Comparison of ENCODE assay signal across 13 cellular contexts in the genomic region with DNA sequence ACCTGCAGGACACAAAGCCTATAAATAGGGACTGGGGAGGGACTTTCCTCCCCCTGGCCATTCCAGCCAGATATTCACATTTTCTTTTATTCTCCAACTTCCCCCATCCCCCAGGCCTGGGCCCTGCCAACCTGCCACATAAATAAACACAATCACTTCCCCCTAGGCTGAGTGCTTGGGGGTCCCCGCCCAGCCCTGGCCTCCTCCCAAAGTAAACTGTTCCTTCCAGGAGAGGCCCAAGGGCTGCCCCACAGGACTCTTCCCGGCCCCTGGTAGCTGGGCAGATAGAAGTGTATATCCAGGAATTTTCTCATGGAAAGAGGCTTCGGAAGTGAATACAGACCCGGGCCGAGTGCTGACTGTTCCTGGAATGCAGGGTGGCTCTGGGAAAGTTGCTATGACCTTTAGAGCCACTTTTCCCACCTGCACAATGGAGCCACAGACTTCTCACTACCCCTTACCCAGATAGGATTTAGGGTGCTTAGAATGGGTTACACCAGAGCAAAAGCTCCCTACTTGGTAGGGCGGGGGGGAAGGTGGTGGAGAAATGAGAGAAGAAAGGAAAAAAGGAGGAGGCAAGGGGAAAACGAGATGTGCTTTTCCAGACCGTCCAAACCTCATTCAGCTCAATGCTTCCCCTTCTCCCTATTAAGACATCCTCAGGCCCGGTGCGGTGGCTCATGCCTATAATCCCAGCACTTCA. TPM values are rescaled to one million over a fixed set of nuclear protein-coding genes. Genes with fewer than 3 reads are reported as not detected.
DNase-seq lines count a peak whose midpoint lies in the region; TF ChIP-seq lines count a peak whose summit lies in the region.
"Had no signal": no experiment of that assay in that cellular context is flagged by ENCODE, and none has a peak within 500 bp of the region (broad histone marks: within the 10 kb centered on the region; RNA-seq: fewer than 3 reads in every experiment).

No MANE protein-coding gene starts in this region.

- DNase-seq in HT1080 (ENCODE audit: low read depth) (peak; percentile 49), thyroid gland (peak; percentile 92), head of caudate nucleus (no peak), NCI-H128 (lab: John Stamatoyannopoulos, UW; ENCODE audit: unreplicated experiment) (no peak)
- no peak for DNase-seq in activated CD4-positive, alpha-beta T cell treated with anti-CD3 and anti-CD28 coated beads for 1 hour
- DNase-seq: activated B cell treated with CpG ODN at 0.5 μM for 24 hours; activated T-cell treated with anti-CD3 and anti-CD28 coated beads, Interleukin-2, amount 50 U/mL, for 4 hours; NCI-H524; occipital lobe; stimulated activated CD4-positive, alpha-beta T cell treated with anti-CD3 and anti-CD28 coated beads, Interleukin-2, amount 100 ng/mL, for 24 hours had no signal

- H3K9ac ChIP-seq in iPS-15b (ENCODE audit: low read depth, low read length): peak overlapping the region; percentile 37

- no peaks in the 10 kb centered on the region for H3K4me1 ChIP-seq in iPS-15b (ENCODE audit: control insufficient read depth, insufficient read depth, low read length)
- peaks cover 61 to 70% of the 10 kb centered on the region in 2 donors for H3K4me1 ChIP-seq in thyroid gland

- H3K27ac ChIP-seq in VCaP (peak overlapping the region; percentile 59), thyroid gland (peak overlapping the region; percentile 46 to 90 (median 87))
- H3K27ac ChIP-seq: SJSA1 had no signal

- H3K36me3 ChIP-seq in iPS-15b (ENCODE audit: control insufficient read depth, insufficient read depth, low read length) (peaks cover 60% of the 10 kb centered on the region), thyroid gland (peaks cover 7 to 10% of the 10 kb centered on the region in 2 donors)

- TF ChIP-seq CTCF in VCaP (conservative IDR thresholded peaks at IDR 0.05): no peak
- TF ChIP-seq CTCF in thyroid gland (IDR thresholded peaks at IDR 0.05): no peak

- H3K9me3 ChIP-seq in iPS-15b (ENCODE audit: control insufficient read depth, insufficient read depth, low read length) (no peaks in the 10 kb centered on the region), thyroid gland (no peaks in the 10 kb centered on the region)
- H3K9me3 ChIP-seq: SJSA1 had no signal

- no peak for TF ChIP-seq POLR2A in thyroid gland (IDR thresholded peaks at IDR 0.05)

- intact Hi-C loops in thyroid gland (cut with DNase I): no loop called here
- intact Hi-C loops in head of caudate nucleus (cut with DNase I): no loop called here

- H3K4me3 ChIP-seq in iPS-15b (ENCODE audit: low read depth, low read length) (no peak overlapping the region), thyroid gland (replicated peaks in 1 of 3) (no peak overlapping the region)
- H3K4me3 ChIP-seq: SJSA1 had no signal

- WGBS in thyroid gland, 2 donors: 43 to 50% methylated on average over 10 of the region's 10 CpGs

- H3K27me3 ChIP-seq in iPS-15b (ENCODE audit: control insufficient read depth, insufficient read depth, low read length): no peaks in the 10 kb centered on the region
- H3K27me3 ChIP-seq in thyroid gland: no peaks in the 10 kb centered on the region
- H3K27me3 ChIP-seq: SJSA1 had no signal

RNA-seq across cellular contexts. Expression of gene CSF3, which starts 8.5 kb away (rescaled TPM):
- not detected in 2 replicates for total RNA-seq in HT1080 (2014; rRNA removed; shearing (Covaris generic))
- not detected in 2 replicates for polyA plus RNA-seq in HT1080 (2015; cell fraction: cytosol; rRNA removed)
- polyA plus RNA-seq in HT1080 (2015; cell fraction: nucleus; rRNA removed): 0.12 TPM in 1 of 2 replicates, not detected in the other
- not detected for total RNA-seq in thyroid gland
- total RNA-seq: activated B cell treated with CpG ODN at 0.5 μM for 24 hours; activated T-cell treated with anti-CD3 and anti-CD28 coated beads, Interleukin-2, amount 50 U/mL, for 4 hours; SJSA1 had no signal

RNA-seq across cellular contexts. Expression of gene MED24, which starts 30.5 kb away (rescaled TPM):
- 35.9 and 38.3 TPM in 2 replicates for total RNA-seq in HT1080 (2014; rRNA removed; shearing (Covaris generic))
- 34.0 and 38.7 TPM in 2 replicates for polyA plus RNA-seq in HT1080 (2015; cell fraction: cytosol; rRNA removed)
- polyA plus RNA-seq in HT1080 (2015; cell fraction: nucleus; rRNA removed): 113 and 130 TPM in 2 replicates
- total RNA-seq in thyroid gland: 10 to 100 TPM; 37.1 to 68.4 (median 56.6) TPM

RNA-seq across cellular contexts. Expression of gene THRA, which starts 39.0 kb away (rescaled TPM):
- 12.6 and 14.8 TPM in 2 replicates for total RNA-seq in HT1080 (2014; rRNA removed; shearing (Covaris generic))
- polyA plus RNA-seq in HT1080 (2015; cell fraction: cytosol; rRNA removed): 8.7 and 9.2 TPM in 2 replicates
- polyA plus RNA-seq in HT1080 (2015; cell fraction: nucleus; rRNA removed): 7.0 and 8.7 TPM in 2 replicates
- total RNA-seq in thyroid gland: 10 to 100 TPM; 34.0 to 52.9 (median 44.8) TPM

RNA-seq across cellular contexts. Expression of gene PSMD3, which starts 43.1 kb away (rescaled TPM):
- 229 and 243 TPM in 2 replicates for total RNA-seq in HT1080 (2014; rRNA removed; shearing (Covaris generic))
- 134 and 150 TPM in 2 replicates for polyA plus RNA-seq in HT1080 (2015; cell fraction: cytosol; rRNA removed)
- polyA plus RNA-seq in HT1080 (2015; cell fraction: nucleus; rRNA removed): 173 and 191 TPM in 2 replicates
- 100 to 1,000 TPM in 1 of 4 donors, 10 to 100 TPM in 3; 65.0 to 100 (median 98.8) TPM for total RNA-seq in thyroid gland

Comparison
In these comparisons a context has a peak if more than half of its experiments do, and no peak if none do; other contexts are left out.
1. DNase-seq: peak in HT1080 (single experiment) and thyroid gland (2 of 2); none in head of caudate nucleus (0 of 42), NCI-H128 (single experiment) and activated CD4-positive, alpha-beta T cell treated with anti-CD3 and anti-CD28 coated beads for 1 hour (single experiment).